ENCODE assay signal across 9 cellular contexts in genomic region chr17:43927101-43927935, GRCh38. TPM values are rescaled to one million over a fixed set of nuclear protein-coding genes. Genes with fewer than 3 reads are reported as not detected.
DNase-seq lines count a peak whose midpoint lies in the region; ATAC-seq, FAIRE-seq and TF ChIP-seq lines count a peak whose summit lies in the region.
"Had no signal": no experiment of that assay in that cellular context is flagged by ENCODE, and none has a peak within 500 bp of the region (broad histone marks: within the 10 kb centered on the region; RNA-seq: fewer than 3 reads in every experiment).

No MANE protein-coding gene starts in this region.

- in situ Hi-C loops in HepG2 (cut with HindIII; ENCODE audit: extremely low pct_ligation_motif_present, low pct_unique_long_range_greater_than_20kb) = no loop called here

- H3K9me3 ChIP-seq in body of pancreas (no peaks in the 10 kb centered on the region), HepG2 (ENCODE audit: low read length) (no peaks in the 10 kb centered on the region)

- 5% methylated on average over 29 to 42 of the region's 42 CpGs for WGBS in body of pancreas, 2 donors
- 36% methylated on average over 39 of the region's 42 CpGs for WGBS in HepG2 (ENCODE audit: low lambda C conversion rate)

- H3K9ac ChIP-seq in HepG2 (ENCODE audit: insufficient read depth, low read depth, low read length) = no peak overlapping the region

- H3K27ac ChIP-seq in body of pancreas (peak overlapping the region in 1 of 4 donors; percentile 10), HepG2 (ENCODE audit: extremely low read length, insufficient read depth, low read length) (no peak overlapping the region)

- H3K27me3 Mint-ChIP-seq in stimulated activated naive CD8-positive, alpha-beta T cell treated with anti-CD3 and anti-CD28 coated beads, Interleukin-15, amount 100 ng/mL, for 72 hours = peaks cover 8% of the 10 kb centered on the region

- H3K4me1 Mint-ChIP-seq in stimulated activated naive CD8-positive, alpha-beta T cell treated with anti-CD3 and anti-CD28 coated beads, Interleukin-15, amount 100 ng/mL, for 72 hours = peaks cover 40% of the 10 kb centered on the region

- H3K79me2 ChIP-seq in HepG2 (ENCODE audit: insufficient read depth, low read length) = no peaks in the 10 kb centered on the region

- no peak for TF ChIP-seq RAD21 in HepG2 (CRISPR knock-in tag; IDR thresholded peaks at IDR 0.05)

- CTCF ChIA-PET in HepG2 (lab: Yijun Ruan, JAX; ENCODE audit: low intra/inter-chr PET ratio, low total read pairs) = no interaction called here

- DNase-seq in NCI-H82 (lab: John Stamatoyannopoulos, UW) (peak; percentile 60), NCI-H82 treated with DMSO at 0.1 percent for 48 hours (lab: John Stamatoyannopoulos, UW; ENCODE audit: unreplicated experiment) (no peak), body of pancreas (peak in 3 of 4 donors; percentile 28 to 55 (median 45)), HepG2 (ENCODE audit: low spot score) (no peak), AG08396 (ENCODE audit: low spot score) (no peak)
- DNase-seq in stimulated activated naive CD8-positive, alpha-beta T cell treated with anti-CD3 and anti-CD28 coated beads, Interleukin-15, amount 100 ng/mL, for 72 hours = no peak
- DNase-seq in NK-92 treated with Interleukin-12 subunit alpha and Interleukin-12 subunit beta, amount 100 ng/mL, for 24 hours (lab: John Stamatoyannopoulos, UW) = no peak

- H3K4me3 Mint-ChIP-seq in stimulated activated naive CD8-positive, alpha-beta T cell treated with anti-CD3 and anti-CD28 coated beads, Interleukin-15, amount 100 ng/mL, for 72 hours = peak overlapping the region; percentile 81 to 89

- no peaks in the 10 kb centered on the region for H3K9me3 Mint-ChIP-seq in stimulated activated naive CD8-positive, alpha-beta T cell treated with anti-CD3 and anti-CD28 coated beads, Interleukin-15, amount 100 ng/mL, for 72 hours

- H4K20me1 ChIP-seq in HepG2 (ENCODE audit: insufficient read depth, low read length) = no peaks in the 10 kb centered on the region

- H3K27me3 ChIP-seq in body of pancreas = no peaks in the 10 kb centered on the region
- H3K27me3 ChIP-seq in HepG2 (ENCODE audit: control insufficient read depth in 1 of 2, insufficient read depth in 2 of 2, low read length in 2 of 2) = peaks cover 3 to 60% of the 10 kb centered on the region in 2 experiments

- H3K4me2 ChIP-seq in HepG2 (ENCODE audit: low read depth, low read length) = peak overlapping the region; percentile 48

- no peaks in the 10 kb centered on the region for H3K36me3 ChIP-seq in body of pancreas (replicated peaks in 1 of 2; ENCODE audit: insufficient read depth in 1 of 2, low read depth in 2 of 2)
- H3K36me3 ChIP-seq in HepG2 (replicated peaks in 1 of 2; ENCODE audit: control insufficient read depth in 1 of 2, insufficient read depth in 2 of 2, low read length in 2 of 2) = no peaks in the 10 kb centered on the region

- H3K4me1 ChIP-seq in body of pancreas (peaks cover 25% of the 10 kb centered on the region), HepG2 (ENCODE audit: insufficient read depth, low read length) (peaks cover 52% of the 10 kb centered on the region)

- FAIRE-seq in HepG2 (lab: Jason Lieb, UNC) = no peak

- H2AFZ ChIP-seq in HepG2 (ENCODE audit: low read length) = no peak overlapping the region

- H3K4me3 ChIP-seq in body of pancreas = no peak overlapping the region
- peak overlapping the region in 1 of 3 experiments; percentile 38; a peak in 1 of 6 replicates for H3K4me3 ChIP-seq in HepG2 (replicated peaks in 1 of 3; ENCODE audit: insufficient read depth in 1 of 3, low read depth in 2 of 3, low read length in 3 of 3)

- no peak for TF ChIP-seq CTCF in body of pancreas (IDR thresholded peaks at IDR 0.05)
- no peak for TF ChIP-seq CTCF in HepG2 (CRISPR knock-in tag; IDR thresholded peaks at IDR 0.05)

- POLR2A ChIA-PET in HepG2 (lab: Yijun Ruan, JAX) = no interaction called here

- peak; percentile 45 for ATAC-seq in body of pancreas
- no peak for ATAC-seq in HepG2
- peak; percentile 31 for ATAC-seq in stimulated activated naive CD8-positive, alpha-beta T cell treated with anti-CD3 and anti-CD28 coated beads, Interleukin-15, amount 100 ng/mL, for 72 hours
- ATAC-seq in HG03378 (IDR thresholded peaks at IDR 0.05; ENCODE audit: unreplicated experiment) = no peak
- ATAC-seq: left lobe of liver had no signal

- TF ChIP-seq POLR2A in body of pancreas (IDR thresholded peaks at IDR 0.05) = no peak
- TF ChIP-seq POLR2A in HepG2 (IDR thresholded peaks at IDR 0.05; ENCODE audit: insufficient read depth in 1 of 2, low read depth in 2 of 2, low read length in 2 of 2) = no peak

- TF ChIP-seq EP300 in HepG2 (IDR thresholded peaks at IDR 0.05; ENCODE audit: low read depth in 2 of 2, low read length in 2 of 2) = no peak
- no peak for TF ChIP-seq EP300 in HepG2 (CRISPR knock-in tag; IDR thresholded peaks at IDR 0.05; ENCODE audit: borderline replicate concordance)

- BruUV-seq in HepG2 (replicated peaks; lab: Mats Ljungman, UMichigan) = no TSS peak

- intact Hi-C loops in body of pancreas (cut with DNase I) (no loop called here), HepG2 (cut with micrococcal nuclease; ENCODE audit: unreplicated experiment) (no loop called here)

- H3K27ac Mint-ChIP-seq in stimulated activated naive CD8-positive, alpha-beta T cell treated with anti-CD3 and anti-CD28 coated beads, Interleukin-15, amount 100 ng/mL, for 72 hours = peak overlapping the region; percentile 54 to 88

RNA-seq across cellular contexts. Expression of gene PPY, which starts 15.0 kb away (rescaled TPM):
- total RNA-seq in body of pancreas = 10 to 100 TPM; 15.5 to 51.6 TPM
- total RNA-seq in HepG2 (2016; rRNA removed; fragmentation: Illumina TruSeq; extraction: Trizol) = not detected in 2 replicates
- not detected in 2 replicates for total RNA-seq in HepG2 (2016; cell fraction: cytosol; rRNA removed; fragmentation: Illumina TruSeq; extraction: Trizol; ENCODE audit: low read depth)
- total RNA-seq in HepG2 (2016; cell fraction: insoluble cytoplasmic fraction; rRNA removed; fragmentation: Illumina TruSeq; extraction: Trizol) = not detected in 2 replicates
- not detected in 2 replicates for total RNA-seq in HepG2 (2016; cell fraction: membrane; rRNA removed; fragmentation: Illumina TruSeq; extraction: Trizol)
- not detected in 2 replicates for total RNA-seq in HepG2 (2016; cell fraction: nucleus; rRNA removed; fragmentation: Illumina TruSeq; extraction: Trizol)
- polyA plus RNA-seq in HepG2 (2011; rRNA removed) = not detected in 2 replicates
- 0.21 TPM in 1 of 2 replicates, not detected in the other for polyA plus RNA-seq in HepG2 (2011; cell fraction: cytosol; rRNA removed)
- polyA plus RNA-seq in HepG2 (2011; cell fraction: nucleus; rRNA removed) = not detected in 2 replicates
- not detected in 2 replicates for polyA plus RNA-seq in HepG2 (2012)
- not detected in 2 replicates for polyA plus RNA-seq in HepG2 (2016; cell fraction: cytosol; fragmentation: Illumina TruSeq; extraction: Trizol; ENCODE audit: low read depth)
- not detected in 2 replicates for polyA plus RNA-seq in HepG2 (2016; cell fraction: insoluble cytoplasmic fraction; fragmentation: Illumina TruSeq; extraction: Trizol; ENCODE audit: low read depth)
- not detected in 2 replicates for polyA plus RNA-seq in HepG2 (2016; cell fraction: membrane; fragmentation: Illumina TruSeq; extraction: Trizol; ENCODE audit: low read depth)
- polyA plus RNA-seq in HepG2 (2016; cell fraction: nucleus; fragmentation: Illumina TruSeq; extraction: Trizol; ENCODE audit: insufficient read depth, low read depth) = not detected in 2 replicates
- not detected in 2 replicates for polyA minus RNA-seq in HepG2 (2011; rRNA and poly(A)+ RNA removed; ENCODE audit: low replicate concordance)
- not detected in 2 replicates for polyA minus RNA-seq in HepG2 (2011; cell fraction: cytosol; rRNA and poly(A)+ RNA removed)
- polyA minus RNA-seq in HepG2 (2011; cell fraction: nucleus; rRNA and poly(A)+ RNA removed) = not detected in 2 replicates
- total RNA-seq: left lobe of liver had no signal

RNA-seq across cellular contexts. Expression of gene MPP2, which starts 20.0 kb away (rescaled TPM):
- total RNA-seq in body of pancreas (1 to 10 TPM; 1.6 to 2.6 TPM), HepG2 (2016; rRNA removed; fragmentation: Illumina TruSeq; extraction: Trizol) (0.20 and 0.44 TPM in 2 replicates)
- 0.18 and 0.30 TPM in 2 replicates for total RNA-seq in HepG2 (2016; cell fraction: cytosol; rRNA removed; fragmentation: Illumina TruSeq; extraction: Trizol; ENCODE audit: low read depth)
- 0.02 and 0.10 TPM in 2 replicates for total RNA-seq in HepG2 (2016; cell fraction: insoluble cytoplasmic fraction; rRNA removed; fragmentation: Illumina TruSeq; extraction: Trizol)
- total RNA-seq in HepG2 (2016; cell fraction: membrane; rRNA removed; fragmentation: Illumina TruSeq; extraction: Trizol) = 0.06 and 0.07 TPM in 2 replicates
- 0.25 TPM in 1 of 2 replicates, not detected in the other for total RNA-seq in HepG2 (2016; cell fraction: nucleus; rRNA removed; fragmentation: Illumina TruSeq; extraction: Trizol)
- 1.7 and 2.2 TPM in 2 replicates for polyA plus RNA-seq in HepG2 (2011; rRNA removed)
- 1.6 TPM in 2 replicates for polyA plus RNA-seq in HepG2 (2011; cell fraction: cytosol; rRNA removed)
- 3.8 and 4.9 TPM in 2 replicates for polyA plus RNA-seq in HepG2 (2011; cell fraction: nucleus; rRNA removed)
- polyA plus RNA-seq in HepG2 (2012) = 0.62 and 0.99 TPM in 2 replicates
- polyA plus RNA-seq in HepG2 (2016; cell fraction: cytosol; fragmentation: Illumina TruSeq; extraction: Trizol; ENCODE audit: low read depth) = not detected in 2 replicates
- 0.19 and 0.20 TPM in 2 replicates for polyA plus RNA-seq in HepG2 (2016; cell fraction: insoluble cytoplasmic fraction; fragmentation: Illumina TruSeq; extraction: Trizol; ENCODE audit: low read depth)
- polyA plus RNA-seq in HepG2 (2016; cell fraction: membrane; fragmentation: Illumina TruSeq; extraction: Trizol; ENCODE audit: low read depth) = 0.05 TPM in 1 of 2 replicates, not detected in the other
- 0.15 and 0.18 TPM in 2 replicates for polyA plus RNA-seq in HepG2 (2016; cell fraction: nucleus; fragmentation: Illumina TruSeq; extraction: Trizol; ENCODE audit: insufficient read depth, low read depth)
- polyA minus RNA-seq in HepG2 (2011; rRNA and poly(A)+ RNA removed; ENCODE audit: low replicate concordance) = 3.3 and 19.7 TPM in 2 replicates
- polyA minus RNA-seq in HepG2 (2011; cell fraction: cytosol; rRNA and poly(A)+ RNA removed) = 1.1 and 2.0 TPM in 2 replicates
- 1.5 and 3.2 TPM in 2 replicates for polyA minus RNA-seq in HepG2 (2011; cell fraction: nucleus; rRNA and poly(A)+ RNA removed)

RNA-seq across cellular contexts. Expression of gene PYY, which starts 26.4 kb away (rescaled TPM):
- not detected for total RNA-seq in body of pancreas
- not detected in 2 replicates for total RNA-seq in HepG2 (2016; rRNA removed; fragmentation: Illumina TruSeq; extraction: Trizol)
- not detected in 2 replicates for total RNA-seq in HepG2 (2016; cell fraction: cytosol; rRNA removed; fragmentation: Illumina TruSeq; extraction: Trizol; ENCODE audit: low read depth)
- not detected in 2 replicates for total RNA-seq in HepG2 (2016; cell fraction: insoluble cytoplasmic fraction; rRNA removed; fragmentation: Illumina TruSeq; extraction: Trizol)
- not detected in 2 replicates for total RNA-seq in HepG2 (2016; cell fraction: membrane; rRNA removed; fragmentation: Illumina TruSeq; extraction: Trizol)
- not detected in 2 replicates for total RNA-seq in HepG2 (2016; cell fraction: nucleus; rRNA removed; fragmentation: Illumina TruSeq; extraction: Trizol)
- 0.24 and 0.25 TPM in 2 replicates for polyA plus RNA-seq in HepG2 (2011; rRNA removed)
- polyA plus RNA-seq in HepG2 (2011; cell fraction: cytosol; rRNA removed) = 0.21 and 0.30 TPM in 2 replicates
- polyA plus RNA-seq in HepG2 (2011; cell fraction: nucleus; rRNA removed) = 1.1 and 1.2 TPM in 2 replicates
- 0.32 TPM in 1 of 2 replicates, not detected in the other for polyA plus RNA-seq in HepG2 (2012)
- not detected in 2 replicates for polyA plus RNA-seq in HepG2 (2016; cell fraction: cytosol; fragmentation: Illumina TruSeq; extraction: Trizol; ENCODE audit: low read depth)
- polyA plus RNA-seq in HepG2 (2016; cell fraction: insoluble cytoplasmic fraction; fragmentation: Illumina TruSeq; extraction: Trizol; ENCODE audit: low read depth) = not detected in 2 replicates
- not detected in 2 replicates for polyA plus RNA-seq in HepG2 (2016; cell fraction: membrane; fragmentation: Illumina TruSeq; extraction: Trizol; ENCODE audit: low read depth)
- not detected in 2 replicates for polyA plus RNA-seq in HepG2 (2016; cell fraction: nucleus; fragmentation: Illumina TruSeq; extraction: Trizol; ENCODE audit: insufficient read depth, low read depth)
- not detected in 2 replicates for polyA minus RNA-seq in HepG2 (2011; rRNA and poly(A)+ RNA removed; ENCODE audit: low replicate concordance)
- polyA minus RNA-seq in HepG2 (2011; cell fraction: cytosol; rRNA and poly(A)+ RNA removed) = not detected in 2 replicates
- polyA minus RNA-seq in HepG2 (2011; cell fraction: nucleus; rRNA and poly(A)+ RNA removed) = not detected in 2 replicates
- total RNA-seq: left lobe of liver had no signal

Comparison
In these comparisons a context has a peak if more than half of its experiments do, and no peak if none do; other contexts are left out.
1. DNase-seq: peak in NCI-H82 (single experiment) and body of pancreas (3 of 4); none in NCI-H82 treated with DMSO at 0.1 percent for 48 hours (single experiment), HepG2 (single experiment), stimulated activated naive CD8-positive, alpha-beta T cell treated with anti-CD3 and anti-CD28 coated beads, Interleukin-15, amount 100 ng/mL, for 72 hours (0 of 2), AG08396 (single experiment) and NK-92 treated with Interleukin-12 subunit alpha and Interleukin-12 subunit beta, amount 100 ng/mL, for 24 hours (single experiment).
2. ATAC-seq: peak in body of pancreas (single experiment) and stimulated activated naive CD8-positive, alpha-beta T cell treated with anti-CD3 and anti-CD28 coated beads, Interleukin-15, amount 100 ng/mL, for 72 hours (single experiment); none in HepG2 (single experiment) and HG03378 (single experiment).
3. RNA of gene PPY, which starts 15.0 kb away (total RNA-seq): 15.5 to 51.6 TPM in body of pancreas; not detected in HepG2; every median in the first group is over 10 times any median in the second.